ENCODE assay signal across 1 cellular context in the genomic region with DNA sequence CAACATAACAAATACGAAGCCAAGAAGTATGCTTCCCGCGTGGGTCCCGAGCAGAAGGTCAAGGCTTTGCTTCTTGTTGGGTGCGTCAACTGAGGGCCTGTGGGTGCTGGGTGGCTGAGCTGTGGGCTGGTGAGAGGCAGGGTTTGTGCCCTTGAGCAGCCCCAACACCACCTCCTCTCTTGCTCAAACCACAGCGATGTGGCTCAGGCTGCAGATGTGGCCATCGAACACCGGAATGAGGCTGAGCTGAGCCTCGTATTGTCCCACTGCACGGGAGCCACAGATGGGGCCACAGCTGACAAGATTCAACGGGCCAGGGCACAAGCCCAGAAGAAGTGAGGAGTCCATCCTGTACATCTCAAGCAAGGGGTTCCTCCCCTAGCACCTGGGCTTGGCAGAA.
TF ChIP-seq lines count a peak whose summit lies in the region.

No MANE protein-coding gene starts in this region.

TF ChIP-seq in GM12891, 5 proteins besides CTCF, POLR2A, EP300 and RAD21 (continued from another document):
- TF ChIP-seq POLR2AphosphoS5 (IDR thresholded peaks at IDR 0.05; ENCODE audit: low read depth, low read length) (no peak), SPI1 (IDR thresholded peaks at IDR 0.05; ENCODE audit: low read depth, low read length) (no peak)
